ENCODE assay signal across 23 cellular contexts in genomic region chr18:58820251-58820650, GRCh38.
"Had no signal": no experiment of that assay in that cellular context is flagged by ENCODE, and none has a peak within 500 bp of the region (broad histone marks: within the 10 kb centered on the region; RNA-seq: fewer than 3 reads in every experiment).

No MANE protein-coding gene starts in this region.

- H3K4me3 Mint-ChIP-seq: natural killer cell treated with Interleukin-12 subunit alpha and Interleukin-12 subunit beta and Interleukin-15 and Interleukin-18, amount 100 ng/mL, for 72 hours; stimulated activated effector memory CD8-positive, alpha-beta T cell treated with anti-CD3 and anti-CD28 coated beads, Interleukin-12 subunit alpha, Interleukin-12 subunit beta, amount 100 ng/mL, for 72 hours; stimulated activated naive CD8-positive, alpha-beta T cell treated with anti-CD3 and anti-CD28 coated beads, Interleukin-15, Interleukin-2, amounts not matched to agents 100 ng/mL and 50 ng/mL, for 24 hours had no signal

- H3K36me3 Mint-ChIP-seq: naive thymus-derived CD4-positive, alpha-beta T cell; natural killer cell treated with Interleukin-12 subunit alpha and Interleukin-12 subunit beta and Interleukin-15 and Interleukin-18, amount 100 ng/mL, for 72 hours; stimulated activated effector memory CD8-positive, alpha-beta T cell treated with anti-CD3 and anti-CD28 coated beads, Interleukin-12 subunit alpha, Interleukin-12 subunit beta, amount 100 ng/mL, for 72 hours had no signal

- H3K36me3 ChIP-seq: heart left ventricle, left ventricle myocardium inferior, ovary, tibial nerve, upper lobe of left lung had no signal

- H3K27me3 ChIP-seq: heart left ventricle, ovary, tibial nerve, upper lobe of left lung had no signal

- DNase-seq: glutamatergic neuron; heart left ventricle; hypothalamus; islet precursor cell; left ventricle myocardium inferior; midbrain; mucosa of descending colon; naive thymus-derived CD4-positive, alpha-beta T cell; ovary; retina; right cardiac atrium; stimulated activated CD4-positive, alpha-beta T cell treated with anti-CD3 and anti-CD28 coated beads, Interleukin-4, amount 100 ng/mL, for 24 hours; stimulated activated naive CD4-positive, alpha-beta T cell; substantia nigra; upper lobe of left lung had no signal

- H3K27ac ChIP-seq: heart left ventricle, left ventricle myocardium inferior, ovary, skin epidermis, tibial nerve, upper lobe of left lung had no signal

- ATAC-seq: heart left ventricle; mucosa of descending colon; naive thymus-derived CD4-positive, alpha-beta T cell; natural killer cell treated with Interleukin-12 subunit alpha and Interleukin-12 subunit beta and Interleukin-15 and Interleukin-18, amount 100 ng/mL, for 72 hours; right cardiac atrium; sciatic nerve; stimulated activated effector memory CD8-positive, alpha-beta T cell treated with anti-CD3 and anti-CD28 coated beads, Interleukin-12 subunit alpha, Interleukin-12 subunit beta, amount 100 ng/mL, for 72 hours had no signal

- H3K27ac Mint-ChIP-seq: naive thymus-derived CD4-positive, alpha-beta T cell; natural killer cell treated with Interleukin-12 subunit alpha and Interleukin-12 subunit beta and Interleukin-15 and Interleukin-18, amount 100 ng/mL, for 72 hours; progenitor cell of endocrine pancreas; stimulated activated effector memory CD8-positive, alpha-beta T cell treated with anti-CD3 and anti-CD28 coated beads, Interleukin-12 subunit alpha, Interleukin-12 subunit beta, amount 100 ng/mL, for 72 hours; stimulated activated naive CD8-positive, alpha-beta T cell treated with anti-CD3 and anti-CD28 coated beads, Interleukin-15, Interleukin-2, amounts not matched to agents 100 ng/mL and 50 ng/mL, for 24 hours had no signal

- H3K9me3 ChIP-seq: heart left ventricle, left ventricle myocardium inferior, mucosa of descending colon, ovary, tibial nerve, upper lobe of left lung had no signal

- H3K4me1 ChIP-seq: heart left ventricle, left ventricle myocardium inferior, tibial nerve, upper lobe of left lung had no signal

- H3K9me3 Mint-ChIP-seq: natural killer cell treated with Interleukin-12 subunit alpha and Interleukin-12 subunit beta and Interleukin-15 and Interleukin-18, amount 100 ng/mL, for 72 hours; stimulated activated effector memory CD8-positive, alpha-beta T cell treated with anti-CD3 and anti-CD28 coated beads, Interleukin-12 subunit alpha, Interleukin-12 subunit beta, amount 100 ng/mL, for 72 hours; stimulated activated naive CD8-positive, alpha-beta T cell treated with anti-CD3 and anti-CD28 coated beads, Interleukin-15, Interleukin-2, amounts not matched to agents 100 ng/mL and 50 ng/mL, for 24 hours had no signal

- H3K4me3 ChIP-seq: heart left ventricle, left ventricle myocardium inferior, lung, mucosa of descending colon, ovary, skin epidermis, tibial nerve, upper lobe of left lung had no signal
